In the genomic region with DNA sequence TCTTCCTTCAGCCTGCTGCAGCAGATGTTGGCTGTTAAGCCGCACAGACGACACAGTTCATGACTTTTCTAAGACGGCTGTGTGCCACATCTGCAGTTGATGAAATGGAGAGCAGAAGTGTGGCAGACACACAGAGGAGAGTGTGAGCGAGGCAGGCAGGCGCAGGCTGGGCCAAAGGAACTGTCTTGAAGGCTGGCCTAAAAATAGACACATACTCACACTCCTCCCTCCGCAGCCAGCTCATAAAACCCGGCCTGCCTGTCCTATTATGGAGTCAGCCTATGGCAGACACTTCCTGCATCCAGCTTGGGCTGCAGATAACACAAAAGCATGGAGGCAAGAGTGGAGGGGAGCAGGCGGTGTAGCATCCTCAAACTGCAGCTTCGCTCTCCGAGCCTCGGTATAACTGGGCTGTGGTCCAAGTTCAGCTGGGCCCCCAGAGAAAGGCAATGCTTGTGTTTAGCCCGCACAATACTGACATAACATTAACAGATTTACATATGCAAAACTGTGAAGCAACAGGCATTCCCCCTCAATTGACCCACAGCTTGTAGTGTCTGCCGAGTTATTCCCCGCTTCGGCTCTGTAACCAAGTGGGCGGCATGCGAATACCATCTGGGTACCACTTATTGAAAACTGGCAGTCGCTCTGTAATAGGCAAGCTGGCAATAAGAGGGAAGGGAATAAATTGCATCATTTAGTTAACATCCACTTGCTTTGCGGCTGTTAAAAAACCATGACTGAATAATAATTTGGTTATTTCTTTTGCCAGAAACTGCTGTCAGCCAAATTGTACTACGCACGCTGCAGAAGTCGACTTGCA, we compare ENCODE assay signal across 8 cellular contexts. TPM values are rescaled to one million over a fixed set of nuclear protein-coding genes. Genes with fewer than 3 reads are reported as not detected.
DNase-seq lines count a peak whose midpoint lies in the region; ATAC-seq and TF ChIP-seq lines count a peak whose summit lies in the region.

No MANE protein-coding gene starts in this region.

- H3K9me3 Mint-ChIP-seq in neural crest cell = no peaks in the 10 kb centered on the region
- no peaks in the 10 kb centered on the region for H3K9me3 Mint-ChIP-seq in activated T-helper 17 cell treated with anti-CD3 and anti-CD28 coated beads, Interleukin-2, amount 50 U/mL, for 72 hours

- 27% methylated on average over 21 of the region's 22 CpGs for WGBS in SK-N-SH (ENCODE audit: low lambda C conversion rate)

- no peaks in the 10 kb centered on the region for H3K9me2 ChIP-seq in SK-N-SH

- ATAC-seq in HG03342 (IDR thresholded peaks at IDR 0.05; ENCODE audit: unreplicated experiment) = peak; percentile 62
- ATAC-seq in activated T-helper 17 cell treated with anti-CD3 and anti-CD28 coated beads, Interleukin-2, amount 50 U/mL, for 72 hours (replicated peaks) = no peak

- H3K4me2 ChIP-seq in SK-N-SH = peak overlapping the region; percentile 70

- peaks cover 38% of the 10 kb centered on the region for H3F3A ChIP-seq in SK-N-SH (replicated peaks; ENCODE audit: insufficient read depth)

- H3K79me2 ChIP-seq in SK-N-SH (ENCODE audit: insufficient read depth) = peaks cover 96% of the 10 kb centered on the region

- POLR2A ChIA-PET in SK-N-SH (lab: Yijun Ruan, JAX) = interaction anchor here (1.0 kb wide), 1 partner anchor 98 kb away, joined by 3 read pairs; no protein-coding TSS in a partner anchor

- TF ChIP-seq EP300 in SK-N-SH (IDR thresholded peaks at IDR 0.05; ENCODE audit: borderline replicate concordance in 1 of 2, low read depth in 1 of 2, low read length in 1 of 2) = peak in 1 of 2 experiments; percentile 36; a peak in 2 of 4 replicates

- H3K9ac ChIP-seq in SK-N-SH = peak overlapping the region; percentile 56; the same call in 1 of the 2 replicates

- H3K4me3 Mint-ChIP-seq in neural crest cell = no peak overlapping the region
- H3K4me3 Mint-ChIP-seq in activated T-helper 17 cell treated with anti-CD3 and anti-CD28 coated beads, Interleukin-2, amount 50 U/mL, for 72 hours = no peak overlapping the region

- H3K4me3 ChIP-seq in SK-N-SH (ENCODE audit: low read depth in 2 of 2, low read length in 1 of 2) = peak overlapping the region; percentile 26 to 27; a peak in 3 of 4 replicates

- TF ChIP-seq RAD21 in SK-N-SH (IDR thresholded peaks at IDR 0.05; ENCODE audit: low read length) = no peak

- CTCF ChIA-PET in SK-N-SH (lab: Yijun Ruan, JAX) = interaction anchor here (0.9 to 1.0 kb wide), 2 partner anchors 39 to 144 kb away, joined by 3 to 4 read pairs; no protein-coding TSS in a partner anchor

- H3K27ac ChIP-seq in SK-N-SH (ENCODE audit: low read depth in 2 of 2, low read length in 1 of 2) = peak overlapping the region; percentile 72 to 96

- peak; percentile 24 for DNase-seq in NCI-H510A treated with DMSO at 0.1 percent for 48 hours (lab: John Stamatoyannopoulos, UW)
- DNase-seq in NCI-H510A (lab: John Stamatoyannopoulos, UW) = no peak
- DNase-seq in SK-N-SH = peak; percentile 63
- peak; percentile 94 for DNase-seq in fibroblast of gingiva (ENCODE audit: low read depth)
- peak; percentile 23 for DNase-seq in neural crest cell (ENCODE audit: low read depth, low spot score)
- DNase-seq in activated naive CD4-positive, alpha-beta T cell treated with Interleukin-2 at 50 U/mL for 16 hours = no peak

- TF ChIP-seq CTCF in SK-N-SH (IDR thresholded peaks at IDR 0.05) = no peak
- no peak for TF ChIP-seq CTCF in neural crest cell (conservative IDR thresholded peaks at IDR 0.05)

- no peaks in the 10 kb centered on the region for H3K9me3 ChIP-seq in SK-N-SH

- peaks cover 30 to 40% of the 10 kb centered on the region in 2 experiments for H3K4me1 ChIP-seq in SK-N-SH (ENCODE audit: control insufficient read depth in 1 of 2, insufficient read depth in 2 of 2, low read depth in 1 of 2, low read length in 1 of 2)

- H3K27me3 Mint-ChIP-seq in neural crest cell (ENCODE audit: low read depth) = no peaks in the 10 kb centered on the region
- no peaks in the 10 kb centered on the region for H3K27me3 Mint-ChIP-seq in activated T-helper 17 cell treated with anti-CD3 and anti-CD28 coated beads, Interleukin-2, amount 50 U/mL, for 72 hours

- no peaks in the 10 kb centered on the region for H3K36me3 Mint-ChIP-seq in neural crest cell (ENCODE audit: low read depth)
- no peaks in the 10 kb centered on the region for H3K36me3 Mint-ChIP-seq in activated T-helper 17 cell treated with anti-CD3 and anti-CD28 coated beads, Interleukin-2, amount 50 U/mL, for 72 hours (ENCODE audit: low read depth)

- peaks cover 0 to 5% of the 10 kb centered on the region in 2 experiments for H3K36me3 ChIP-seq in SK-N-SH (replicated peaks in 1 of 2; ENCODE audit: control insufficient read depth in 1 of 2, insufficient read depth in 2 of 2, low read length in 1 of 2)

- H3K4me1 Mint-ChIP-seq in neural crest cell = peaks cover 20% of the 10 kb centered on the region
- H3K4me1 Mint-ChIP-seq in activated T-helper 17 cell treated with anti-CD3 and anti-CD28 coated beads, Interleukin-2, amount 50 U/mL, for 72 hours = peaks cover 3% of the 10 kb centered on the region

- H3K27me3 ChIP-seq in SK-N-SH (ENCODE audit: insufficient read depth) = no peaks in the 10 kb centered on the region

- H2AFZ ChIP-seq in SK-N-SH (ENCODE audit: low read depth) = peak overlapping the region; percentile 38

- peak overlapping the region; percentile 88 for H3K27ac Mint-ChIP-seq in neural crest cell (ENCODE audit: unreplicated experiment)
- no peak overlapping the region for H3K27ac Mint-ChIP-seq in activated T-helper 17 cell treated with anti-CD3 and anti-CD28 coated beads, Interleukin-2, amount 50 U/mL, for 72 hours

- H4K20me1 ChIP-seq in SK-N-SH (ENCODE audit: insufficient read depth) = no peaks in the 10 kb centered on the region

TF ChIP-seq in SK-N-SH, 30 proteins besides CTCF, POLR2A, EP300 and RAD21:
- peak; percentile 39 for TF ChIP-seq CHD2 (IDR thresholded peaks at IDR 0.05; ENCODE audit: low read length, partially characterized antibody)
- TF ChIP-seq, protein P1, sequence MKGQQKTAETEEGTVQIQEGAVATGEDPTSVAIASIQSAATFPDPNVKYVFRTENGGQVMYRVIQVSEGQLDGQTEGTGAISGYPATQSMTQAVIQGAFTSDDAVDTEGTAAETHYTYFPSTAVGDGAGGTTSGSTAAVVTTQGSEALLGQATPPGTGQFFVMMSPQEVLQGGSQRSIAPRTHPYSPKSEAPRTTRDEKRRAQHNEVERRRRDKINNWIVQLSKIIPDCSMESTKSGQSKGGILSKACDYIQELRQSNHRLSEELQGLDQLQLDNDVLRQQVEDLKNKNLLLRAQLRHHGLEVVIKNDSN (IDR thresholded peaks at IDR 0.05; ENCODE audit: borderline replicate concordance, low read depth) = no peak
- TF ChIP-seq PBX3 (IDR thresholded peaks at IDR 0.05) = peak; percentile 43; the same call in 1 of the 2 replicates
- TF ChIP-seq TCF12 (IDR thresholded peaks at IDR 0.05) = peak; percentile 75
- TF ChIP-seq POLR2AphosphoS5 (IDR thresholded peaks at IDR 0.05; ENCODE audit: low read depth, low read length) = peak; percentile 40; the same call in 1 of the 2 replicates
- no peak for TF ChIP-seq GATA2 (CRISPR knock-in tag; IDR thresholded peaks at IDR 0.05)
- TF ChIP-seq SIN3A (IDR thresholded peaks at IDR 0.05; ENCODE audit: borderline replicate concordance, low read depth, low read length) = peak; percentile 62; the same call in 1 of the 2 replicates
- no peak for TF ChIP-seq GABPA (IDR thresholded peaks at IDR 0.05; ENCODE audit: low read depth)
- peak; percentile 42; the same call in 1 of the 2 replicates for TF ChIP-seq MAX (IDR thresholded peaks at IDR 0.05; ENCODE audit: low read depth)
- TF ChIP-seq FOXJ3 (CRISPR knock-in tag; IDR thresholded peaks at IDR 0.05) = no peak
- peak; percentile 53 for TF ChIP-seq MXI1 (IDR thresholded peaks at IDR 0.05; ENCODE audit: low read depth, low read length)
- TF ChIP-seq SMC3 (IDR thresholded peaks at IDR 0.05; ENCODE audit: low read depth, low read length) = peak; percentile 14; the same call in 1 of the 2 replicates
- TF ChIP-seq MEF2A (IDR thresholded peaks at IDR 0.05; ENCODE audit: borderline replicate concordance, low read depth) = peak; percentile 94
- TF ChIP-seq YY1 (IDR thresholded peaks at IDR 0.05; ENCODE audit: low read depth) = peak; percentile 73; the same call in 1 of the 2 replicates
- TF ChIP-seq ELF1 (IDR thresholded peaks at IDR 0.05) = peak; percentile 67; the same call in 1 of the 2 replicates
- TF ChIP-seq JUND (IDR thresholded peaks at IDR 0.05) = no peak
- peak; percentile 38; the same call in 1 of the 2 replicates for TF ChIP-seq NRF1 (IDR thresholded peaks at IDR 0.05; ENCODE audit: low read depth, low read length)
- TF ChIP-seq NFIC (IDR thresholded peaks at IDR 0.05; ENCODE audit: borderline replicate concordance) = no peak
- TF ChIP-seq TAF1 (IDR thresholded peaks at IDR 0.05; ENCODE audit: borderline replicate concordance, low read depth, low read length) = peak; percentile 43; the same call in 1 of the 2 replicates
- TF ChIP-seq RCOR1 (IDR thresholded peaks at IDR 0.05; ENCODE audit: low read length) = no peak

RNA-seq across cellular contexts. Expression of gene FOXP1, which starts 40.8 kb away (rescaled TPM):
- 8.8 and 10.5 TPM in 2 replicates for polyA plus RNA-seq in SK-N-SH (2012; rRNA removed)
- 5.7 and 6.3 TPM in 2 replicates for polyA plus RNA-seq in SK-N-SH (2012; cell fraction: cytosol; rRNA removed)
- polyA plus RNA-seq in SK-N-SH (2012; cell fraction: nucleus; rRNA removed) = 10.3 and 11.2 TPM in 2 replicates
- total RNA-seq in neural crest cell = 20.7 and 22.8 TPM in 2 replicates
- 100 to 1,000 TPM; 101 to 171 TPM for total RNA-seq in activated T-helper 17 cell treated with anti-CD3 and anti-CD28 coated beads, Interleukin-2, amount 50 U/mL, for 72 hours

Comparison
In these comparisons a context has a peak if more than half of its experiments do, and no peak if none do; other contexts are left out.
1. DNase-seq: peak in NCI-H510A treated with DMSO at 0.1 percent for 48 hours (single experiment), SK-N-SH (single experiment), fibroblast of gingiva (single experiment) and neural crest cell (single experiment); none in NCI-H510A (single experiment) and activated naive CD4-positive, alpha-beta T cell treated with Interleukin-2 at 50 U/mL for 16 hours (single experiment).